In genomic region chr4:121790976-121791375, GRCh38 we compare ENCODE assay signal across 21 cellular contexts. TPM values are rescaled to one million over a fixed set of nuclear protein-coding genes. Genes with fewer than 3 reads are reported as not detected.
A peak's percentile ranks its signal among the peaks of the same experiment; 100 is the strongest.
DNase-seq lines count a peak whose midpoint lies in the region; ATAC-seq, FAIRE-seq and TF ChIP-seq lines count a peak whose summit lies in the region.
"Had no signal": no experiment of that assay in that cellular context is flagged by ENCODE, and none has a peak within 500 bp of the region (broad histone marks: within the 10 kb centered on the region; RNA-seq: fewer than 3 reads in every experiment).

No MANE protein-coding gene starts in this region.

- H2BK5ac ChIP-seq in IMR-90 (ENCODE audit: low read depth, low read length, poor library complexity, severe bottlenecking) = peak overlapping the region; percentile 98

- no peak for TF ChIP-seq RAD21 in IMR-90 (IDR thresholded peaks at IDR 0.05; ENCODE audit: low read length)

- no peaks in the 10 kb centered on the region for H3K27me3 Mint-ChIP-seq in astrocyte (ENCODE audit: low read depth, unreplicated experiment)

- no peaks in the 10 kb centered on the region for H3K36me3 Mint-ChIP-seq in astrocyte (ENCODE audit: low read depth, unreplicated experiment)

- peak overlapping the region; percentile 84 for H4K91ac ChIP-seq in IMR-90 (ENCODE audit: insufficient read depth, low read depth, low read length)

- dilution Hi-C loops in IMR-90 (cut with HindIII; ENCODE audit: low sequenced_read_pairs, unreplicated experiment) = no loop called here

- TF ChIP-seq POLR2A in IMR-90 (IDR thresholded peaks at IDR 0.05; ENCODE audit: low read depth, low read length) (no peak), spleen (IDR thresholded peaks at IDR 0.05) (no peak)

- CTCF ChIA-PET in IMR-90 (lab: Yijun Ruan, JAX) = no interaction called here

- no TSS peak for BruUV-seq in IMR-90 (replicated peaks; lab: Mats Ljungman, UMichigan)

- peak overlapping the region; percentile 87 for H2BK120ac ChIP-seq in IMR-90 (ENCODE audit: low read depth, low read length)

- peaks cover 0 to 14% of the 10 kb centered on the region in 2 experiments; a peak in 1 of 4 replicates for H3K79me1 ChIP-seq in IMR-90 (ENCODE audit: low read depth in 1 of 2, low read length in 2 of 2)

- H4K8ac ChIP-seq in IMR-90 (ENCODE audit: low read depth in 2 of 2, low read length in 2 of 2) = peak overlapping the region; percentile 42 to 51; a peak in 3 of 4 replicates

- peak overlapping the region; percentile 44 for H3K14ac ChIP-seq in IMR-90 (replicated peaks; ENCODE audit: low read depth, low read length)

- H3K56ac ChIP-seq in IMR-90 (ENCODE audit: extremely low read depth, insufficient read depth, low read length) = no peak overlapping the region; the same call in 1 of the 2 replicates

- peak overlapping the region; percentile 97; the same call in 1 of the 2 replicates for H3K18ac ChIP-seq in IMR-90 (ENCODE audit: low read depth, low read length)

- no peak overlapping the region for H3K4me3 Mint-ChIP-seq in astrocyte (ENCODE audit: unreplicated experiment)

- H2AK5ac ChIP-seq in IMR-90 (ENCODE audit: low read depth, low read length) = peak overlapping the region; percentile 96; the same call in 1 of the 2 replicates

- H4K5ac ChIP-seq in IMR-90 (ENCODE audit: low read depth, low read length) = peak overlapping the region; percentile 89; the same call in 1 of the 2 replicates

- peak overlapping the region; percentile 50 for H3K27ac Mint-ChIP-seq in astrocyte (ENCODE audit: unreplicated experiment)

- H3K27ac ChIP-seq in IMR-90 (ENCODE audit: insufficient read depth, low read length) (peak overlapping the region; percentile 22; the same call in 1 of the 2 replicates), astrocyte (ENCODE audit: low read depth, low read length) (peak overlapping the region; percentile 66), spleen (no peak overlapping the region)
- H3K27ac ChIP-seq: C4-2B had no signal

- no peaks in the 10 kb centered on the region for H4K20me1 ChIP-seq in IMR-90 (ENCODE audit: insufficient read depth, low read length)
- H4K20me1 ChIP-seq in astrocyte (ENCODE audit: insufficient read depth, low read length) = no peaks in the 10 kb centered on the region

- H2AFZ ChIP-seq in IMR-90 (replicated peaks; ENCODE audit: low read length, poor library complexity) = no peak overlapping the region
- H2AFZ ChIP-seq in astrocyte (ENCODE audit: low read depth, low read length) = no peak overlapping the region

- no peaks in the 10 kb centered on the region for H3K9me3 ChIP-seq in IMR-90 (ENCODE audit: control insufficient read depth, insufficient read depth, low read length)
- H3K9me3 ChIP-seq in astrocyte (ENCODE audit: insufficient read depth, low read depth, low read length) = no peaks in the 10 kb centered on the region
- no peaks in the 10 kb centered on the region for H3K9me3 ChIP-seq in spleen

- H3K4me3 ChIP-seq in IMR-90 (ENCODE audit: insufficient read depth, low read depth, low read length) (no peak overlapping the region), astrocyte (ENCODE audit: insufficient read depth, low read depth, low read length) (no peak overlapping the region), spleen (no peak overlapping the region)

- no peak overlapping the region for H2AK9ac ChIP-seq in IMR-90 (replicated peaks; ENCODE audit: low read depth, low read length, poor library complexity)

- peak overlapping the region; percentile 42; the same call in 1 of the 2 replicates for H3K23ac ChIP-seq in IMR-90 (ENCODE audit: low read depth, low read length)

- H3K79me2 ChIP-seq in astrocyte (ENCODE audit: insufficient read depth, low read length) = no peaks in the 10 kb centered on the region

- DNase-seq in A172 (ENCODE audit: low spot score) (peak; percentile 29), IMR-90 (peak; percentile 40), astrocyte (ENCODE audit: low read depth) (no peak), iris pigment epithelial cell (ENCODE audit: low read depth) (peak; percentile 42), GM03348 (ENCODE audit: low spot score) (no peak), spleen (no peak), DMS114 treated with DMSO at 0.1 percent for 48 hours (lab: John Stamatoyannopoulos, UW; ENCODE audit: unreplicated experiment) (no peak), kidney tubule cell (ENCODE audit: low spot score) (no peak)
- DNase-seq: DMS153, KG1, NCI-H1092, NCI-H226, NCI-H526 treated with DMSO at 0.1 percent for 48 hours, RPMI8226 had no signal

- no peak for TF ChIP-seq CTCF in IMR-90 (conservative IDR thresholded peaks at IDR 0.05; ENCODE audit: low read depth, low read length)
- TF ChIP-seq CTCF in astrocyte (IDR thresholded peaks at IDR 0.05; ENCODE audit: insufficient read depth, low read depth, low read length) = no peak
- no peak for TF ChIP-seq CTCF in spleen (IDR thresholded peaks at IDR 0.05 in 8 of 11, conservative IDR thresholded peaks at IDR 0.05 in 3 of 11)

- in situ Hi-C loops in IMR-90 (cut with MboI; ENCODE audit: low sequenced_read_pairs) = no loop called here

- no peak for ATAC-seq in IMR-90 (ENCODE audit: low read depth)

- H2BK20ac ChIP-seq in IMR-90 (ENCODE audit: low read depth, low read length) = peak overlapping the region; percentile 73

- peaks cover 9% of the 10 kb centered on the region; the same call in 1 of the 2 replicates for H3K9me1 ChIP-seq in IMR-90 (ENCODE audit: insufficient read depth, low read length)

- intact Hi-C loops in IMR-90 (cut with micrococcal nuclease) (no loop called here), spleen (cut with DNase I; ENCODE audit: low total_unique reads) (no loop called here)

- H3K27me3 ChIP-seq in IMR-90 (ENCODE audit: control insufficient read depth, insufficient read depth, low read length) = no peaks in the 10 kb centered on the region
- no peaks in the 10 kb centered on the region for H3K27me3 ChIP-seq in astrocyte (ENCODE audit: insufficient read depth, low read length)
- peaks cover 0 to 18% (median 0%) of the 10 kb centered on the region in 7 donors for H3K27me3 ChIP-seq in spleen (replicated peaks in 1 of 7)

- H3K9ac ChIP-seq in IMR-90 (ENCODE audit: low read depth, low read length) = no peak overlapping the region
- H3K9ac ChIP-seq in astrocyte (ENCODE audit: low read length) = peak overlapping the region; percentile 35

- peaks cover 34% of the 10 kb centered on the region for H3K4me1 Mint-ChIP-seq in astrocyte (ENCODE audit: low read depth, unreplicated experiment)

- no peak for FAIRE-seq in astrocyte (lab: Jason Lieb, UNC)
- FAIRE-seq: A204.1, GM12891, HTR-8/SVneo had no signal

- H3K9me3 Mint-ChIP-seq in astrocyte (ENCODE audit: unreplicated experiment) = no peaks in the 10 kb centered on the region

- peak overlapping the region; percentile 78; the same call in 1 of the 3 replicates for H2BK15ac ChIP-seq in IMR-90 (ENCODE audit: low read depth, low read length)

- peak overlapping the region; percentile 71 for H3K4ac ChIP-seq in IMR-90 (ENCODE audit: low read depth, low read length)

- H3K4me2 ChIP-seq in IMR-90 (ENCODE audit: low read depth, low read length) (peak overlapping the region; percentile 38; the same call in 1 of the 2 replicates), astrocyte (ENCODE audit: low read length) (peak overlapping the region; percentile 61)

- POLR2A ChIA-PET in IMR-90 (lab: Charles Lee; ENCODE audit: unreplicated experiment) = interaction anchor here (0.6 kb wide), 1 partner anchor 13 kb away, joined by 4 read pairs; no protein-coding TSS in a partner anchor

- H3K36me3 ChIP-seq in IMR-90 (ENCODE audit: control insufficient read depth, insufficient read depth, low read length) = no peaks in the 10 kb centered on the region
- no peaks in the 10 kb centered on the region for H3K36me3 ChIP-seq in astrocyte (ENCODE audit: insufficient read depth, low read length)
- H3K36me3 ChIP-seq in spleen = no peaks in the 10 kb centered on the region

- peaks cover 26% of the 10 kb centered on the region for H3K4me1 ChIP-seq in IMR-90 (ENCODE audit: control insufficient read depth, insufficient read depth, low read length)
- H3K4me1 ChIP-seq in astrocyte (ENCODE audit: insufficient read depth, low read length) = peaks cover 40% of the 10 kb centered on the region
- H3K4me1 ChIP-seq in spleen = peaks cover 0 to 10% (median 0%) of the 10 kb centered on the region in 6 donors

TF ChIP-seq in IMR-90, 13 proteins besides CTCF, POLR2A, EP300 and RAD21 (continues in another document):
- no peak for TF ChIP-seq MAZ (IDR thresholded peaks at IDR 0.05; ENCODE audit: borderline replicate concordance, low read depth, low read length)
- peak; percentile 42; the same call in 1 of the 2 replicates for TF ChIP-seq BHLHE40 (IDR thresholded peaks at IDR 0.05; ENCODE audit: low read depth, low read length)
- no peak for TF ChIP-seq NFE2L2 (IDR thresholded peaks at IDR 0.05; ENCODE audit: low read depth, low read length)
- no peak for TF ChIP-seq SMC3 (IDR thresholded peaks at IDR 0.05; ENCODE audit: low read depth, low read length)
- TF ChIP-seq RFX5 (IDR thresholded peaks at IDR 0.05; ENCODE audit: low read depth, low read length) = no peak
- TF ChIP-seq MAFK (IDR thresholded peaks at IDR 0.05; ENCODE audit: low read depth, low read length) = no peak
- TF ChIP-seq RCOR1 (IDR thresholded peaks at IDR 0.05; ENCODE audit: insufficient replicate concordance, low read length) = no peak

RNA-seq across cellular contexts. Expression of gene EXOSC9, which starts 10.1 kb away (rescaled TPM):
- total RNA-seq in A172 (2014; rRNA removed; shearing (Covaris generic)) = 85.4 and 87.8 TPM in 2 replicates
- 47.5 and 85.8 TPM in 2 replicates for total RNA-seq in IMR-90 (2012; rRNA removed)
- 27.3 and 34.7 TPM in 2 replicates for polyA plus RNA-seq in IMR-90 (2012; rRNA removed)
- polyA plus RNA-seq in IMR-90 (2012; cell fraction: cytosol; rRNA removed) = 3.8 and 4.3 TPM in 2 replicates
- 5.7 and 33.2 TPM in 2 replicates for polyA plus RNA-seq in IMR-90 (2012; cell fraction: nucleus; rRNA removed; ENCODE audit: low replicate concordance)
- total RNA-seq in astrocyte = 14.4 and 18.3 TPM in 2 replicates
- 10 to 100 TPM; 20.6 to 41.5 (median 24.3) TPM for total RNA-seq in spleen
- 10 to 100 TPM; 21.2 to 26.3 (median 21.9) TPM for polyA plus RNA-seq in spleen

RNA-seq across cellular contexts. Expression of gene SMIM43, which starts 26.0 kb away (rescaled TPM):
- total RNA-seq in A172 (2014; rRNA removed; shearing (Covaris generic)) = not detected in 2 replicates
- total RNA-seq in IMR-90 (2012; rRNA removed) (1.4 TPM in 2 replicates), astrocyte (not detected in 2 replicates), spleen (1 to 10 TPM in 1 of 7 donors, under 1 TPM in 2, not detected in 4; 0.32 to 1.5 (median 0.52) TPM)
- polyA plus RNA-seq in IMR-90 (2012; rRNA removed) (2.0 and 2.8 TPM in 2 replicates), spleen (under 1 TPM; 0.13 to 0.35 (median 0.29) TPM)
- 0.68 and 0.71 TPM in 2 replicates for polyA plus RNA-seq in IMR-90 (2012; cell fraction: cytosol; rRNA removed)
- 1.1 and 4.1 TPM in 2 replicates for polyA plus RNA-seq in IMR-90 (2012; cell fraction: nucleus; rRNA removed; ENCODE audit: low replicate concordance)
- total RNA-seq: G401, OCI-LY7, SK-MEL-5 had no signal

RNA-seq across cellular contexts. Expression of gene CCNA2, which starts 32.7 kb away (rescaled TPM):
- 139 and 148 TPM in 2 replicates for total RNA-seq in A172 (2014; rRNA removed; shearing (Covaris generic))
- total RNA-seq in IMR-90 (2012; rRNA removed) (54.3 and 59.7 TPM in 2 replicates), astrocyte (4.4 and 6.2 TPM in 2 replicates), spleen (10 to 100 TPM in 1 of 7 donors, 1 to 10 TPM in 6; 2.3 to 10.9 (median 6.0) TPM)
- polyA plus RNA-seq in IMR-90 (2012; rRNA removed) (21.3 and 22.8 TPM in 2 replicates), spleen (1 to 10 TPM; 2.1 to 8.3 (median 5.8) TPM)
- 6.7 and 10.4 TPM in 2 replicates for polyA plus RNA-seq in IMR-90 (2012; cell fraction: cytosol; rRNA removed)
- 5.3 and 8.3 TPM in 2 replicates for polyA plus RNA-seq in IMR-90 (2012; cell fraction: nucleus; rRNA removed; ENCODE audit: low replicate concordance)

Comparison
In these comparisons a context has a peak if more than half of its experiments do, and no peak if none do; other contexts are left out.
1. DNase-seq: peak in A172 (single experiment), IMR-90 (single experiment) and iris pigment epithelial cell (single experiment); none in astrocyte (single experiment), GM03348 (single experiment), spleen (single experiment), DMS114 treated with DMSO at 0.1 percent for 48 hours (single experiment) and kidney tubule cell (single experiment).
2. H3K27ac ChIP-seq: peak in IMR-90 (single experiment) and astrocyte (single experiment); none in spleen (0 of 8).